21 cellular contexts compared by ENCODE assay signal in genomic region chr21:44774972-44775371, GRCh38. TPM values are rescaled to one million over a fixed set of nuclear protein-coding genes. Genes with fewer than 3 reads are reported as not detected.
DNase-seq lines count a peak whose midpoint lies in the region; ATAC-seq and TF ChIP-seq lines count a peak whose summit lies in the region.
"Had no signal": no experiment of that assay in that cellular context is flagged by ENCODE, and none has a peak within 500 bp of the region (broad histone marks: within the 10 kb centered on the region; RNA-seq: fewer than 3 reads in every experiment).

No MANE protein-coding gene starts in this region.

- H3K4me1 Mint-ChIP-seq in CD8-positive, alpha-beta T cell (ENCODE audit: low read depth), result peaks cover 10% of the 10 kb centered on the region
- peaks cover 54% of the 10 kb centered on the region for H3K4me1 Mint-ChIP-seq in brain

- no peaks in the 10 kb centered on the region for H3K27me3 Mint-ChIP-seq in CD8-positive, alpha-beta T cell (ENCODE audit: low read depth)
- H3K27me3 Mint-ChIP-seq in brain, result no peaks in the 10 kb centered on the region

- DNase-seq in CD8-positive, alpha-beta T cell, result no peak
- DNase-seq in mesenteric fat pad (ENCODE audit: low spot score) (peak; percentile 79), HEK293T (ENCODE audit: extremely low spot score) (no peak), substantia nigra (lab: John Stamatoyannopoulos, UW) (no peak), SW480 (ENCODE audit: low spot score) (no peak)
- DNase-seq: C1 segment of cervical spinal cord, DMS79, NCI-H1092 treated with DMSO at 0.1 percent for 48 hours, NCI-H1436 treated with DMSO at 0.1 percent for 48 hours, NCI-H2029, NCI-H226, NCI-H510A treated with DMSO at 0.1 percent for 48 hours, NCI-H748 treated with DMSO at 0.1 percent for 48 hours, PC-9, SHP77 treated with DMSO at 0.1 percent for 48 hours, SK-N-SH had no signal

- ATAC-seq in CD8-positive, alpha-beta T cell, result no peak
- ATAC-seq in HG02885 (IDR thresholded peaks at IDR 0.05; ENCODE audit: poor library complexity, unreplicated experiment), result no peak

- H3K36me3 ChIP-seq in CD8-positive, alpha-beta T cell (ENCODE audit: insufficient read depth, low read length), result peaks cover 44% of the 10 kb centered on the region

- CTCF ChIA-PET in CD8-positive, alpha-beta T cell (lab: Charles Lee), result no interaction called here
- CTCF ChIA-PET in HEK293T (lab: Yijun Ruan, JAX), result no interaction called here

- no peaks in the 10 kb centered on the region for H3K9me3 ChIP-seq in CD8-positive, alpha-beta T cell (ENCODE audit: low read length)
- H3K9me3 ChIP-seq: SK-N-SH had no signal

- no peak for TF ChIP-seq CTCF in CD8-positive, alpha-beta T cell (IDR thresholded peaks at IDR 0.05)
- TF ChIP-seq CTCF in brain (conservative IDR thresholded peaks at IDR 0.05), result no peak

- peak overlapping the region; percentile 37 for H3K27ac Mint-ChIP-seq in CD8-positive, alpha-beta T cell
- H3K27ac Mint-ChIP-seq in brain, result peak overlapping the region in 3 of 5 experiments; percentile 9 to 45 (median 30)

- H3K27me3 ChIP-seq in CD8-positive, alpha-beta T cell (ENCODE audit: insufficient read depth, low read length), result no peaks in the 10 kb centered on the region

- no peak overlapping the region for H3K27ac ChIP-seq in CD8-positive, alpha-beta T cell (ENCODE audit: low read depth, low read length)
- H3K27ac ChIP-seq in substantia nigra (ENCODE audit: low read depth, low read length, poor library complexity, severe bottlenecking), result no peak overlapping the region
- H3K27ac ChIP-seq: HL-60, KMS-11, PC-9, RWPE1 had no signal

- H3K4me3 Mint-ChIP-seq in CD8-positive, alpha-beta T cell, result no peak overlapping the region
- no peak overlapping the region for H3K4me3 Mint-ChIP-seq in brain

- intact Hi-C loops in CD8-positive, alpha-beta T cell (cut with DNase I, micrococcal nuclease), result no loop called here

- POLR2A ChIA-PET in CD8-positive, alpha-beta T cell (lab: Charles Lee), result no interaction called here
- POLR2A ChIA-PET in HEK293T (lab: Yijun Ruan, JAX), result no interaction called here

- peaks cover 7% of the 10 kb centered on the region for H3K4me1 ChIP-seq in CD8-positive, alpha-beta T cell (ENCODE audit: insufficient read depth, low read length)

- H3K4me3 ChIP-seq in CD8-positive, alpha-beta T cell (ENCODE audit: low read depth, low read length), result no peak overlapping the region
- H3K4me3 ChIP-seq: PC-9 had no signal

- H3K36me3 Mint-ChIP-seq in CD8-positive, alpha-beta T cell, result peaks cover 77% of the 10 kb centered on the region
- H3K36me3 Mint-ChIP-seq in brain, result peaks cover 71% of the 10 kb centered on the region

- H3K9me3 Mint-ChIP-seq in CD8-positive, alpha-beta T cell, result no peaks in the 10 kb centered on the region
- no peaks in the 10 kb centered on the region for H3K9me3 Mint-ChIP-seq in brain

TF ChIP-seq in HEK293T, 16 proteins besides CTCF, POLR2A, EP300 and RAD21:
- TF ChIP-seq TARDBP (IDR thresholded peaks at IDR 0.05) (no peak), ARNT (IDR thresholded peaks at IDR 0.05) (no peak), SP1 (IDR thresholded peaks at IDR 0.05) (no peak), BHLHE40 (IDR thresholded peaks at IDR 0.05; ENCODE audit: borderline replicate concordance) (no peak), HDGF (IDR thresholded peaks at IDR 0.05; ENCODE audit: borderline replicate concordance) (no peak), ELF4 (IDR thresholded peaks at IDR 0.05) (no peak), CTBP1 (IDR thresholded peaks at IDR 0.05; ENCODE audit: borderline replicate concordance) (no peak), ZNF384 (IDR thresholded peaks at IDR 0.05) (no peak), SUZ12 (IDR thresholded peaks at IDR 0.05) (no peak), L3MBTL2 (conservative IDR thresholded peaks at IDR 0.05) (no peak), NFRKB (IDR thresholded peaks at IDR 0.05) (no peak), FOXM1 (IDR thresholded peaks at IDR 0.05; ENCODE audit: borderline replicate concordance) (no peak), FOXA1 (IDR thresholded peaks at IDR 0.05) (no peak), PKNOX1 (IDR thresholded peaks at IDR 0.05) (no peak), FOXK2 (IDR thresholded peaks at IDR 0.05) (no peak), LEF1 (IDR thresholded peaks at IDR 0.05; ENCODE audit: borderline replicate concordance) (no peak)

RNA-seq across cellular contexts. Expression of gene UBE2G2, which starts 26.6 kb away (rescaled TPM):
- 10 to 100 TPM; 88.8 to 89.1 TPM for total RNA-seq in CD8-positive, alpha-beta T cell
- polyA plus RNA-seq in brain (ENCODE audit: insufficient read depth, low read depth, low replicate concordance), result 49.1 TPM
- 123 TPM for total RNA-seq in mesenteric fat pad

RNA-seq across cellular contexts. Expression of gene SUMO3, which starts 42.9 kb away (rescaled TPM):
- total RNA-seq in CD8-positive, alpha-beta T cell, result 10 to 100 TPM; 84.7 to 87.3 TPM
- 149 TPM for polyA plus RNA-seq in brain (ENCODE audit: insufficient read depth, low read depth, low replicate concordance)
- total RNA-seq in mesenteric fat pad, result 82.2 TPM
